ENCODE assay signal across 24 cellular contexts in the genomic region with DNA sequence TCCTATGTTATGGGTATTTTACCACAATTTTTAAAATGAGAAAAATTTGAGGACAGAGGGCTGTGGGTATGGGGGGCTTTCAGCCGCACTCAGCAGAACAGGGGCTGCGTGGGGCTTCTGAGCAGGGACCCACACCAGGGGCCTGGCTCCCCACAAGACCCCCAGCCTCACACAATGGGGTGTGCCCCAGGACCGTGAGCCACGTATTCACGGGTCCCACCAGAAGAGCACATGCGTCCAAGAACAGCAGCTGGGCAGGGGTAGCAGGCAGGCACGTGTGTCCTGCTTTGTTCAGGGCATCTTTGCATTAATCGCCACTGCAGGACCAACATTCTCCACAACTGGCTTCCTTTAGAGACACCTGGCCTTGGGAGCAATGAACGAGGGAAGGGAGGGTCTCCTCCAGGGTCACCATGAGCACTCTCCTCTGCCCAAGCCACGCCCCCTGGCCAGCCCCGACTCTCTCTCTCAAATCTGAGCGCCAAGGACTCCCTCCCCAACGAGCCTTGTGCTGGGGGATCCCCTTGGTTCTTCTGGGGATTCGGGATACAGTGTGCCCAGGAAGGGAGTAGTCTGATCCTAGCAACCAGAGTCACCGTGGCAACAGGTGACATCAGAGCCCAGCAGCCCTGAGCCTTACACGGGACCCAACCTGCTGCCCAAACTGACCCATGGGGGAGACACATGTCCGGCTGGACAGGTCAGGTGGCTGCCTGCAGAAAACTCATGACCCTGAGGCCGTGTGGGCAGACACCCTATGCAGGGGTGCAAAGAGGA. TPM values are rescaled to one million over a fixed set of nuclear protein-coding genes. Genes with fewer than 3 reads are reported as not detected.
DNase-seq lines count a peak whose midpoint lies in the region; ATAC-seq, FAIRE-seq and TF ChIP-seq lines count a peak whose summit lies in the region.
"Had no signal": no experiment of that assay in that cellular context is flagged by ENCODE, and none has a peak within 500 bp of the region (broad histone marks: within the 10 kb centered on the region; RNA-seq: fewer than 3 reads in every experiment).

No MANE protein-coding gene starts in this region.

- H3K27me3 ChIP-seq in K562 (ENCODE audit: control insufficient read depth in 2 of 2, insufficient read depth in 2 of 2, low read length in 2 of 2) (peaks cover 0 to 24% of the 10 kb centered on the region in 2 experiments; a peak in 3 of 5 replicates), lower lobe of right lung (ENCODE audit: low read depth) (no peaks in the 10 kb centered on the region), MG63 (no peaks in the 10 kb centered on the region)
- H3K27me3 ChIP-seq: body of pancreas, upper lobe of left lung had no signal

- H3K4me1 ChIP-seq in K562 (replicated peaks in 1 of 2; ENCODE audit: control insufficient read depth in 2 of 2, insufficient read depth in 2 of 2, low read length in 2 of 2) (peaks cover 0 to 36% of the 10 kb centered on the region in 2 experiments; a peak in 2 of 5 replicates), lower lobe of right lung (no peaks in the 10 kb centered on the region)
- H3K4me1 ChIP-seq: body of pancreas had no signal

- H3K4me1 Mint-ChIP-seq in activated naive CD4-positive, alpha-beta T cell treated with anti-CD3 and anti-CD28 coated beads, Interleukin-2, amount 10 ng/mL, durations not matched to agents 7 days and 5 days = peaks cover 6% of the 10 kb centered on the region

- H3K9ac ChIP-seq in K562 (ENCODE audit: insufficient read depth in 1 of 2, low read depth in 2 of 2, low read length in 2 of 2) = peak overlapping the region in 1 of 2 experiments; percentile 18; a peak in 1 of 4 replicates
- H3K9ac ChIP-seq: neural progenitor cell had no signal

- in situ Hi-C loops in K562 (cut with MboI) = no loop called here

- no peaks in the 10 kb centered on the region for H3K9me3 ChIP-seq in K562 (replicated peaks; ENCODE audit: control insufficient read depth, insufficient read depth, low read depth, low read length)
- no peaks in the 10 kb centered on the region for H3K9me3 ChIP-seq in lower lobe of right lung
- no peaks in the 10 kb centered on the region for H3K9me3 ChIP-seq in MG63
- H3K9me3 ChIP-seq: body of pancreas, upper lobe of left lung had no signal

- TF ChIP-seq RAD21 in K562 (CRISPR knock-in tag; conservative IDR thresholded peaks at IDR 0.05 in 1 of 2, IDR thresholded peaks at IDR 0.05 in 1 of 2) = no peak

- no peak overlapping the region for H3K4me3 ChIP-seq in K562
- no peak overlapping the region for H3K4me3 ChIP-seq in lower lobe of right lung
- H3K4me3 ChIP-seq in MG63 = no peak overlapping the region
- H3K4me3 ChIP-seq: body of pancreas, coronary artery, neural progenitor cell, upper lobe of left lung had no signal

- H2AFZ ChIP-seq in K562 (ENCODE audit: low read depth, low read length) = no peak overlapping the region
- H2AFZ ChIP-seq: neural progenitor cell had no signal

- no TSS peak for BruUV-seq in K562 (replicated peaks; lab: Mats Ljungman, UMichigan)

- no peaks in the 10 kb centered on the region for H3K27me3 Mint-ChIP-seq in activated naive CD4-positive, alpha-beta T cell treated with anti-CD3 and anti-CD28 coated beads, Interleukin-2, amount 10 ng/mL, durations not matched to agents 7 days and 5 days
- H3K27me3 Mint-ChIP-seq: activated CD4-positive, alpha-beta T cell treated with anti-CD3 and anti-CD28 coated beads for 36 hours; activated naive CD8-positive, alpha-beta T cell had no signal

- TF ChIP-seq POLR2A in K562 (conservative IDR thresholded peaks at IDR 0.05) = no peak

- POLR2A ChIA-PET in K562 (lab: Yijun Ruan, JAX) = interaction anchor here (0.5 to 1.2 kb wide), 7 partner anchors 8 to 1427 kb away, joined by 3 to 4 read pairs (median 3); no protein-coding TSS in a partner anchor

- no peak overlapping the region for H3K4me3 Mint-ChIP-seq in activated naive CD4-positive, alpha-beta T cell treated with anti-CD3 and anti-CD28 coated beads, Interleukin-2, amount 10 ng/mL, durations not matched to agents 7 days and 5 days
- H3K4me3 Mint-ChIP-seq: activated CD4-positive, alpha-beta T cell treated with anti-CD3 and anti-CD28 coated beads for 36 hours; activated naive CD8-positive, alpha-beta T cell; CD8-positive, alpha-beta T cell had no signal

- H3K79me2 ChIP-seq in K562 (ENCODE audit: control insufficient read depth, insufficient read depth, low read length) = no peaks in the 10 kb centered on the region

- no peak for TF ChIP-seq CTCF in K562 (IDR thresholded peaks at IDR 0.05 in 2 of 3, conservative IDR thresholded peaks at IDR 0.05 in 1 of 3; ENCODE audit: insufficient read depth in 2 of 3, low read depth in 1 of 3, low read length in 3 of 3)
- TF ChIP-seq CTCF in lower lobe of right lung (IDR thresholded peaks at IDR 0.05) = no peak

- H3K36me3 ChIP-seq in K562 (ENCODE audit: control insufficient read depth, insufficient read depth, low read length) = no peaks in the 10 kb centered on the region; the same call in 2 of the 3 replicates
- H3K36me3 ChIP-seq in lower lobe of right lung = no peaks in the 10 kb centered on the region
- H3K36me3 ChIP-seq in MG63 = no peaks in the 10 kb centered on the region; the same call in 1 of the 2 replicates
- H3K36me3 ChIP-seq: neural progenitor cell, upper lobe of left lung had no signal

- no peak overlapping the region for H3K4me2 ChIP-seq in K562 (ENCODE audit: insufficient read depth, low read length)
- H3K4me2 ChIP-seq: neural progenitor cell had no signal

- CTCF ChIA-PET in activated naive CD4-positive, alpha-beta T cell treated with anti-CD3 and anti-CD28 coated beads, Interleukin-2, amount 10 ng/mL, durations not matched to agents 7 days and 5 days (lab: Charles Lee) = no interaction called here
- CTCF ChIA-PET in K562 (lab: Yijun Ruan, JAX; ENCODE audit: low intra/inter-chr PET ratio) = interaction anchor here (0.6 kb wide), 1 partner anchor 1229 kb away, joined by 4 read pairs; no protein-coding TSS in a partner anchor

- peaks cover 38% of the 10 kb centered on the region for H4K20me1 ChIP-seq in K562 (replicated peaks; ENCODE audit: control insufficient read depth, insufficient read depth, low read length)

- no peaks in the 10 kb centered on the region for H3K9me3 Mint-ChIP-seq in activated naive CD4-positive, alpha-beta T cell treated with anti-CD3 and anti-CD28 coated beads, Interleukin-2, amount 10 ng/mL, durations not matched to agents 7 days and 5 days
- H3K9me3 Mint-ChIP-seq: CD8-positive, alpha-beta T cell; neural progenitor cell had no signal

- DNase-seq in activated naive CD4-positive, alpha-beta T cell treated with anti-CD3 and anti-CD28 coated beads, Interleukin-2, amount 10 ng/mL, durations not matched to agents 7 days and 5 days = peak; percentile 19
- no peak for DNase-seq in activated naive CD4-positive, alpha-beta T cell treated with anti-CD3 and anti-CD28 coated beads, Interleukin-2, amount 50 U/mL, for 16 hours
- no peak for DNase-seq in K562 (ENCODE audit: extremely low read depth in 1 of 4, low spot score in 3 of 4)
- DNase-seq in lower lobe of right lung = peak; percentile 47
- no peak for DNase-seq in OCI-M1 (lab: John Stamatoyannopoulos, UW)
- DNase-seq in activated CD4-positive, alpha-beta T cell treated with anti-CD3 and anti-CD28 coated beads, Interleukin-2, amount 50 U/mL, for 4 hours = no peak
- DNase-seq in stimulated activated CD4-positive, alpha-beta T cell treated with anti-CD3 and anti-CD28 coated beads, Interleukin-4, amount 100 ng/mL, for 24 hours = no peak
- no peak for DNase-seq in MG63
- DNase-seq: activated CD4-positive, alpha-beta T cell treated with anti-CD3 and anti-CD28 coated beads for 36 hours; activated T-cell treated with anti-CD3 and anti-CD28 coated beads for 4 hours; CD8-positive, alpha-beta T cell; hippocampal formation; Karpas-422; NCI-H1092 treated with DMSO at 0.1 percent for 48 hours; NCI-H2107; NCI-H526; stimulated activated naive CD4-positive, alpha-beta T cell treated with Interleukin-2 at 50 U/mL for 16 hours had no signal

- intact Hi-C loops in K562 (cut with micrococcal nuclease) (loop anchor here (1.0 to 5.0 kb wide), 2 partner anchors 71 to 313 kb away; no protein-coding TSS in a partner anchor), lower lobe of right lung (cut with DNase I) (no loop called here)

- H3K27ac Mint-ChIP-seq in activated naive CD4-positive, alpha-beta T cell treated with anti-CD3 and anti-CD28 coated beads, Interleukin-2, amount 10 ng/mL, durations not matched to agents 7 days and 5 days = no peak overlapping the region
- H3K27ac Mint-ChIP-seq: activated CD4-positive, alpha-beta T cell treated with anti-CD3 and anti-CD28 coated beads for 36 hours; activated naive CD8-positive, alpha-beta T cell had no signal

- ATAC-seq in K562 (no peak), lower lobe of right lung (no peak)
- ATAC-seq: activated CD4-positive, alpha-beta T cell treated with anti-CD3 and anti-CD28 coated beads for 36 hours; body of pancreas; CD8-positive, alpha-beta T cell had no signal

- FAIRE-seq in K562 (lab: Jason Lieb, UNC) = peak; percentile 26
- FAIRE-seq: H54, TTC549 had no signal

- TF ChIP-seq EP300 in K562 (IDR thresholded peaks at IDR 0.05; ENCODE audit: low read length) = no peak

- no peak overlapping the region for H3K27ac ChIP-seq in K562 (ENCODE audit: extremely low read depth, low read depth, low read length)
- no peak overlapping the region for H3K27ac ChIP-seq in lower lobe of right lung
- H3K27ac ChIP-seq: body of pancreas, coronary artery, neural progenitor cell, upper lobe of left lung had no signal

- 14% methylated on average over 17 of the region's 18 CpGs for WGBS in K562 (ENCODE audit: insufficient coverage, low coverage, missing lambda C conversion rate)

- H3K9me1 ChIP-seq in K562 (ENCODE audit: control insufficient read depth, insufficient read depth, low read length) = no peaks in the 10 kb centered on the region

- peaks cover 2% of the 10 kb centered on the region for H3K36me3 Mint-ChIP-seq in activated naive CD4-positive, alpha-beta T cell treated with anti-CD3 and anti-CD28 coated beads, Interleukin-2, amount 10 ng/mL, durations not matched to agents 7 days and 5 days
- H3K36me3 Mint-ChIP-seq: activated naive CD8-positive, alpha-beta T cell; CD8-positive, alpha-beta T cell; neural progenitor cell had no signal

RNA-seq across cellular contexts. Expression of a gene that starts 7.4 kb away (rescaled TPM):
- 99.7 and 210 TPM in 2 replicates for total RNA-seq in K562 (2011; cell fraction: chromatin; rRNA removed; ENCODE audit: low replicate concordance)
- total RNA-seq in K562 (2011; cell fraction: nucleolus; rRNA removed) = 245 and 251 TPM in 2 replicates
- total RNA-seq in K562 (2011; cell fraction: nucleoplasm; rRNA removed) = 187 and 199 TPM in 2 replicates
- total RNA-seq in K562 (2014; rRNA removed) (325 and 442 TPM in 2 replicates), K562 (2014; rRNA removed; fragmentation: Illumina TruSeq; extraction: Trizol) (120 and 140 TPM in 2 replicates), K562 (2015; rRNA removed; fragmentation: Illumina TruSeq; extraction: Trizol) (192 and 198 TPM in 2 replicates), K562 (2021) (472 and 483 TPM in 2 replicates), lower lobe of right lung (368 TPM)
- polyA plus RNA-seq in K562 (2011; rRNA removed) (351 and 621 TPM in 2 replicates), K562 (2014; fragmentation: Illumina TruSeq; extraction: Trizol) (593 and 811 TPM in 2 replicates), K562 (2014; fragmentation: Nextera tagmentation; extraction: Ambion mirVana) (100 to 1,000 TPM in 1 of 2 experiments, 10 to 100 TPM in 1; 69.8 to 232 TPM), K562 (2014; rRNA removed) (435 and 476 TPM in 2 replicates)
- 776 and 1,036 TPM in 2 replicates for polyA plus RNA-seq in K562 (2011; cell fraction: cytosol; rRNA removed)
- polyA plus RNA-seq in K562 (2011; cell fraction: nucleus; rRNA removed) = 257 and 274 TPM in 2 replicates
- polyA plus RNA-seq in K562 (2012) = 485 and 750 TPM in 2 replicates
- 408 and 480 TPM in 2 replicates for polyA minus RNA-seq in K562 (2011; rRNA and poly(A)+ RNA removed)
- 429 and 660 TPM in 2 replicates for polyA minus RNA-seq in K562 (2011; cell fraction: cytosol; rRNA and poly(A)+ RNA removed)
- polyA minus RNA-seq in K562 (2011; cell fraction: nucleus; rRNA and poly(A)+ RNA removed) = 68.0 and 128 TPM in 2 replicates
- total RNA-seq in MG63 (2014; rRNA removed; shearing (Covaris generic); ENCODE audit: low replicate concordance) = 324 and 413 TPM in 2 replicates

RNA-seq across cellular contexts. Expression of a gene that starts 28.0 kb away (rescaled TPM):
- total RNA-seq in K562 (2011; cell fraction: chromatin; rRNA removed; ENCODE audit: low replicate concordance) = 16.4 and 31.0 TPM in 2 replicates
- 27.0 and 28.6 TPM in 2 replicates for total RNA-seq in K562 (2011; cell fraction: nucleolus; rRNA removed)
- total RNA-seq in K562 (2011; cell fraction: nucleoplasm; rRNA removed) = 20.4 and 20.5 TPM in 2 replicates
- 42.2 and 50.8 TPM in 2 replicates for total RNA-seq in K562 (2014; rRNA removed)
- 4.9 and 8.3 TPM in 2 replicates for total RNA-seq in K562 (2014; rRNA removed; fragmentation: Illumina TruSeq; extraction: Trizol)
- total RNA-seq in K562 (2015; rRNA removed; fragmentation: Illumina TruSeq; extraction: Trizol) = 18.9 and 23.2 TPM in 2 replicates
- total RNA-seq in K562 (2021) = 38.2 and 41.8 TPM in 2 replicates
- 10.8 and 15.6 TPM in 2 replicates for polyA plus RNA-seq in K562 (2011; rRNA removed)
- polyA plus RNA-seq in K562 (2011; cell fraction: cytosol; rRNA removed) = 12.7 and 22.3 TPM in 2 replicates
- polyA plus RNA-seq in K562 (2011; cell fraction: nucleus; rRNA removed) = 44.7 and 65.7 TPM in 2 replicates
- polyA plus RNA-seq in K562 (2012) = 28.9 and 30.6 TPM in 2 replicates
- 12.5 and 20.9 TPM in 2 replicates for polyA plus RNA-seq in K562 (2014; fragmentation: Illumina TruSeq; extraction: Trizol)
- polyA plus RNA-seq in K562 (2014; fragmentation: Nextera tagmentation; extraction: Ambion mirVana) = 1 to 10 TPM; 3.2 to 3.8 TPM
- 34.3 and 48.7 TPM in 2 replicates for polyA plus RNA-seq in K562 (2014; rRNA removed)
- 1.9 and 2.0 TPM in 2 replicates for polyA minus RNA-seq in K562 (2011; rRNA and poly(A)+ RNA removed)
- 2.3 and 5.9 TPM in 2 replicates for polyA minus RNA-seq in K562 (2011; cell fraction: cytosol; rRNA and poly(A)+ RNA removed)
- polyA minus RNA-seq in K562 (2011; cell fraction: nucleus; rRNA and poly(A)+ RNA removed) = 6.9 and 8.2 TPM in 2 replicates
- 12.4 TPM for total RNA-seq in lower lobe of right lung
- total RNA-seq in MG63 (2014; rRNA removed; shearing (Covaris generic); ENCODE audit: low replicate concordance) = 38.6 and 39.0 TPM in 2 replicates

RNA-seq across cellular contexts. Expression of a gene that starts 34.0 kb away (rescaled TPM):
- total RNA-seq in K562 (2011; cell fraction: chromatin; rRNA removed; ENCODE audit: low replicate concordance) = 49.1 and 124 TPM in 2 replicates
- 125 and 127 TPM in 2 replicates for total RNA-seq in K562 (2011; cell fraction: nucleolus; rRNA removed)
- 91.0 and 99.2 TPM in 2 replicates for total RNA-seq in K562 (2011; cell fraction: nucleoplasm; rRNA removed)
- 228 and 230 TPM in 2 replicates for total RNA-seq in K562 (2014; rRNA removed)
- total RNA-seq in K562 (2014; rRNA removed; fragmentation: Illumina TruSeq; extraction: Trizol) = 26.7 and 47.2 TPM in 2 replicates
- 83.8 and 90.1 TPM in 2 replicates for total RNA-seq in K562 (2015; rRNA removed; fragmentation: Illumina TruSeq; extraction: Trizol)
- total RNA-seq in K562 (2021) = 112 and 120 TPM in 2 replicates
- polyA plus RNA-seq in K562 (2011; rRNA removed) = 65.9 and 115 TPM in 2 replicates
- polyA plus RNA-seq in K562 (2011; cell fraction: cytosol; rRNA removed) = 142 and 334 TPM in 2 replicates
- 277 and 406 TPM in 2 replicates for polyA plus RNA-seq in K562 (2011; cell fraction: nucleus; rRNA removed)
- polyA plus RNA-seq in K562 (2012) = 90.3 and 111 TPM in 2 replicates
- polyA plus RNA-seq in K562 (2014; fragmentation: Illumina TruSeq; extraction: Trizol) = 81.0 and 93.0 TPM in 2 replicates
- 10 to 100 TPM; 34.9 to 77.0 TPM for polyA plus RNA-seq in K562 (2014; fragmentation: Nextera tagmentation; extraction: Ambion mirVana)
- polyA plus RNA-seq in K562 (2014; rRNA removed) = 154 and 166 TPM in 2 replicates
- 25.6 and 46.0 TPM in 2 replicates for polyA minus RNA-seq in K562 (2011; rRNA and poly(A)+ RNA removed)
- 61.9 and 66.6 TPM in 2 replicates for polyA minus RNA-seq in K562 (2011; cell fraction: cytosol; rRNA and poly(A)+ RNA removed)
- polyA minus RNA-seq in K562 (2011; cell fraction: nucleus; rRNA and poly(A)+ RNA removed) = 48.2 and 76.1 TPM in 2 replicates
- 43.6 TPM for total RNA-seq in lower lobe of right lung
- 46.6 and 83.8 TPM in 2 replicates for total RNA-seq in MG63 (2014; rRNA removed; shearing (Covaris generic); ENCODE audit: low replicate concordance)

Comparison
In these comparisons a context has a peak if more than half of its experiments do, and no peak if none do; other contexts are left out.
1. DNase-seq: peak in activated naive CD4-positive, alpha-beta T cell treated with anti-CD3 and anti-CD28 coated beads, Interleukin-2, amount 10 ng/mL, durations not matched to agents 7 days and 5 days (single experiment) and lower lobe of right lung (single experiment); none in activated naive CD4-positive, alpha-beta T cell treated with anti-CD3 and anti-CD28 coated beads, Interleukin-2, amount 50 U/mL, for 16 hours (single experiment), K562 (0 of 4), OCI-M1 (single experiment), activated CD4-positive, alpha-beta T cell treated with anti-CD3 and anti-CD28 coated beads, Interleukin-2, amount 50 U/mL, for 4 hours (0 of 2), stimulated activated CD4-positive, alpha-beta T cell treated with anti-CD3 and anti-CD28 coated beads, Interleukin-4, amount 100 ng/mL, for 24 hours (single experiment) and MG63 (single experiment).